In the genomic region with DNA sequence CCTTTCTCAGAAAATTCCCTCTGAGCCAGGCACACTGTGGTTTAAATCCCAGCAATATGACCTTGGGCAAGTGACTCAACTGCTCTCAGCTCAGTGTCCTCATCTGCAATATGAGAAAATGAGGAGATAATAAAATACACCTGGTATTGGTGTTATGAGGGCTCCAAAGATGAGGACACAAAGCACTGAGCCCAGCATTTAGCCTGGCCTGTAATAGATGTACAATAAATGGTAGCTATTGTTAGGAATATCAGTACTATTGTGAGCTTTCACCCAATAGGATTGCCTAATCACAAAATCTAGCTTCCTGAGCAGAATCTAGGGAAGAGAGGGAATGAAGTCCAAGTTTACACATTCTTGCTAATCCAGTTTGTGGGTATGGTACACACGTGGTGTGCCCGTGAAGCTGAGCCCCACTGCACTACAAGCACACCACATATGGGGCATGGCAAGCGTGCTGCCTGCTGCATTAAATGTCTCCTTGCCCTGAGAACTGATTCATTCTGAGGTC, we compare ENCODE assay signal across 1 cellular context.
TF ChIP-seq lines count a peak whose summit lies in the region.

No MANE protein-coding gene starts in this region.

TF ChIP-seq in HepG2, 621 proteins besides CTCF, POLR2A, EP300 and RAD21 (continued from another document and continues in another):
- TF ChIP-seq, protein P1, sequence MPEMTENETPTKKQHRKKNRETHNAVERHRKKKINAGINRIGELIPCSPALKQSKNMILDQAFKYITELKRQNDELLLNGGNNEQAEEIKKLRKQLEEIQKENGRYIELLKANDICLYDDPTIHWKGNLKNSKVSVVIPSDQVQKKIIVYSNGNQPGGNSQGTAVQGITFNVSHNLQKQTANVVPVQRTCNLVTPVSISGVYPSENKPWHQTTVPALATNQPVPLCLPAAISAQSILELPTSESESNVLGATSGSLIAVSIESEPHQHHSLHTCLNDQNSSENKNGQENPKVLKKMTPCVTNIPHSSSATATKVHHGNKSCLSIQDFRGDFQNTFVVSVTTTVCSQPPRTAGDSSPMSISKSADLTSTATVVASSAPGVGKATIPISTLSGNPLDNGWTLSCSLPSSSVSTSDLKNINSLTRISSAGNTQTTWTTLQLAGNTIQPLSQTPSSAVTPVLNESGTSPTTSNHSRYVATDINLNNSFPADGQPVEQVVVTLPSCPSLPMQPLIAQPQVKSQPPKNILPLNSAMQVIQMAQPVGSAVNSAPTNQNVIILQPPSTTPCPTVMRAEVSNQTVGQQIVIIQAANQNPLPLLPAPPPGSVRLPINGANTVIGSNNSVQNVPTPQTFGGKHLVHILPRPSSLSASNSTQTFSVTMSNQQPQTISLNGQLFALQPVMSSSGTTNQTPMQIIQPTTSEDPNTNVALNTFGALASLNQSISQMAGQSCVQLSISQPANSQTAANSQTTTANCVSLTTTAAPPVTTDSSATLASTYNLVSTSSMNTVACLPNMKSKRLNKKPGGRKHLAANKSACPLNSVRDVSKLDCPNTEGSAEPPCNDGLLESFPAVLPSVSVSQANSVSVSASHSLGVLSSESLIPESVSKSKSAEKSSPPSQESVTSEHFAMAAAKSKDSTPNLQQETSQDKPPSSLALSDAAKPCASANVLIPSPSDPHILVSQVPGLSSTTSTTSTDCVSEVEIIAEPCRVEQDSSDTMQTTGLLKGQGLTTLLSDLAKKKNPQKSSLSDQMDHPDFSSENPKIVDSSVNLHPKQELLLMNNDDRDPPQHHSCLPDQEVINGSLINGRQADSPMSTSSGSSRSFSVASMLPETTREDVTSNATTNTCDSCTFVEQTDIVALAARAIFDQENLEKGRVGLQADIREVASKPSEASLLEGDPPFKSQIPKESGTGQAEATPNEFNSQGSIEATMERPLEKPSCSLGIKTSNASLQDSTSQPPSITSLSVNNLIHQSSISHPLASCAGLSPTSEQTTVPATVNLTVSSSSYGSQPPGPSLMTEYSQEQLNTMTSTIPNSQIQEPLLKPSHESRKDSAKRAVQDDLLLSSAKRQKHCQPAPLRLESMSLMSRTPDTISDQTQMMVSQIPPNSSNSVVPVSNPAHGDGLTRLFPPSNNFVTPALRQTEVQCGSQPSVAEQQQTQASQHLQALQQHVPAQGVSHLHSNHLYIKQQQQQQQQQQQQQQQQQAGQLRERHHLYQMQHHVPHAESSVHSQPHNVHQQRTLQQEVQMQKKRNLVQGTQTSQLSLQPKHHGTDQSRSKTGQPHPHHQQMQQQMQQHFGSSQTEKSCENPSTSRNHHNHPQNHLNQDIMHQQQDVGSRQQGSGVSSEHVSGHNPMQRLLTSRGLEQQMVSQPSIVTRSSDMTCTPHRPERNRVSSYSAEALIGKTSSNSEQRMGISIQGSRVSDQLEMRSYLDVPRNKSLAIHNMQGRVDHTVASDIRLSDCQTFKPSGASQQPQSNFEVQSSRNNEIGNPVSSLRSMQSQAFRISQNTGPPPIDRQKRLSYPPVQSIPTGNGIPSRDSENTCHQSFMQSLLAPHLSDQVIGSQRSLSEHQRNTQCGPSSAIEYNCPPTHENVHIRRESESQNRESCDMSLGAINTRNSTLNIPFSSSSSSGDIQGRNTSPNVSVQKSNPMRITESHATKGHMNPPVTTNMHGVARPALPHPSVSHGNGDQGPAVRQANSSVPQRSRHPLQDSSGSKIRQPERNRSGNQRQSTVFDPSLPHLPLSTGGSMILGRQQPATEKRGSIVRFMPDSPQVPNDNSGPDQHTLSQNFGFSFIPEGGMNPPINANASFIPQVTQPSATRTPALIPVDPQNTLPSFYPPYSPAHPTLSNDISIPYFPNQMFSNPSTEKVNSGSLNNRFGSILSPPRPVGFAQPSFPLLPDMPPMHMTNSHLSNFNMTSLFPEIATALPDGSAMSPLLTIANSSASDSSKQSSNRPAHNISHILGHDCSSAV (CRISPR knock-in tag; IDR thresholded peaks at IDR 0.05; ENCODE audit: borderline replicate concordance), result no peak
- no peak for TF ChIP-seq CC2D1A (CRISPR knock-in tag; IDR thresholded peaks at IDR 0.05)
- TF ChIP-seq ZNF607 (CRISPR knock-in tag; IDR thresholded peaks at IDR 0.05; ENCODE audit: borderline replicate concordance), result peak; percentile 73; the same call in 1 of the 2 replicates
- no peak for TF ChIP-seq ZNF17 (CRISPR knock-in tag; IDR thresholded peaks at IDR 0.05)
- peak; percentile 96 for TF ChIP-seq CEBPB (IDR thresholded peaks at IDR 0.05; ENCODE audit: borderline replicate concordance, low read depth, low read length)
- TF ChIP-seq, protein P2, sequence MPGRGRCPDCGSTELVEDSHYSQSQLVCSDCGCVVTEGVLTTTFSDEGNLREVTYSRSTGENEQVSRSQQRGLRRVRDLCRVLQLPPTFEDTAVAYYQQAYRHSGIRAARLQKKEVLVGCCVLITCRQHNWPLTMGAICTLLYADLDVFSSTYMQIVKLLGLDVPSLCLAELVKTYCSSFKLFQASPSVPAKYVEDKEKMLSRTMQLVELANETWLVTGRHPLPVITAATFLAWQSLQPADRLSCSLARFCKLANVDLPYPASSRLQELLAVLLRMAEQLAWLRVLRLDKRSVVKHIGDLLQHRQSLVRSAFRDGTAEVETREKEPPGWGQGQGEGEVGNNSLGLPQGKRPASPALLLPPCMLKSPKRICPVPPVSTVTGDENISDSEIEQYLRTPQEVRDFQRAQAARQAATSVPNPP (CRISPR knock-in tag; IDR thresholded peaks at IDR 0.05), result no peak
- peak; percentile 51 for TF ChIP-seq NFYC (CRISPR knock-in tag; IDR thresholded peaks at IDR 0.05)
- TF ChIP-seq SNAI1 (CRISPR knock-in tag; IDR thresholded peaks at IDR 0.05; ENCODE audit: borderline replicate concordance), result no peak
- peak; percentile 80 for TF ChIP-seq GFI1 (CRISPR knock-in tag; IDR thresholded peaks at IDR 0.05; ENCODE audit: borderline replicate concordance)
- TF ChIP-seq, protein P3, sequence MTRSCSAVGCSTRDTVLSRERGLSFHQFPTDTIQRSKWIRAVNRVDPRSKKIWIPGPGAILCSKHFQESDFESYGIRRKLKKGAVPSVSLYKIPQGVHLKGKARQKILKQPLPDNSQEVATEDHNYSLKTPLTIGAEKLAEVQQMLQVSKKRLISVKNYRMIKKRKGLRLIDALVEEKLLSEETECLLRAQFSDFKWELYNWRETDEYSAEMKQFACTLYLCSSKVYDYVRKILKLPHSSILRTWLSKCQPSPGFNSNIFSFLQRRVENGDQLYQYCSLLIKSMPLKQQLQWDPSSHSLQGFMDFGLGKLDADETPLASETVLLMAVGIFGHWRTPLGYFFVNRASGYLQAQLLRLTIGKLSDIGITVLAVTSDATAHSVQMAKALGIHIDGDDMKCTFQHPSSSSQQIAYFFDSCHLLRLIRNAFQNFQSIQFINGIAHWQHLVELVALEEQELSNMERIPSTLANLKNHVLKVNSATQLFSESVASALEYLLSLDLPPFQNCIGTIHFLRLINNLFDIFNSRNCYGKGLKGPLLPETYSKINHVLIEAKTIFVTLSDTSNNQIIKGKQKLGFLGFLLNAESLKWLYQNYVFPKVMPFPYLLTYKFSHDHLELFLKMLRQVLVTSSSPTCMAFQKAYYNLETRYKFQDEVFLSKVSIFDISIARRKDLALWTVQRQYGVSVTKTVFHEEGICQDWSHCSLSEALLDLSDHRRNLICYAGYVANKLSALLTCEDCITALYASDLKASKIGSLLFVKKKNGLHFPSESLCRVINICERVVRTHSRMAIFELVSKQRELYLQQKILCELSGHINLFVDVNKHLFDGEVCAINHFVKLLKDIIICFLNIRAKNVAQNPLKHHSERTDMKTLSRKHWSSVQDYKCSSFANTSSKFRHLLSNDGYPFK (CRISPR knock-in tag; IDR thresholded peaks at IDR 0.05; ENCODE audit: borderline replicate concordance), result no peak
- no peak for TF ChIP-seq MTA1 (CRISPR knock-in tag; IDR thresholded peaks at IDR 0.05; ENCODE audit: borderline replicate concordance)
- 0 out of 2 replicates have a peak, but pooled peaks have one; percentile 30 for TF ChIP-seq NAIF1 (CRISPR knock-in tag; IDR thresholded peaks at IDR 0.05; ENCODE audit: borderline replicate concordance)
- TF ChIP-seq ZKSCAN8 (CRISPR knock-in tag; IDR thresholded peaks at IDR 0.05; ENCODE audit: borderline replicate concordance), result peak; percentile 86
- TF ChIP-seq FOXJ3 (CRISPR knock-in tag; IDR thresholded peaks at IDR 0.05; ENCODE audit: borderline replicate concordance), result peak; percentile 74; the same call in 1 of the 2 replicates
- TF ChIP-seq ZNF230 (CRISPR knock-in tag; IDR thresholded peaks at IDR 0.05), result no peak
- TF ChIP-seq ZNF619 (CRISPR knock-in tag; IDR thresholded peaks at IDR 0.05), result no peak
- TF ChIP-seq KDM1A (CRISPR knock-in tag; IDR thresholded peaks at IDR 0.05), result no peak
- no peak for TF ChIP-seq SNRNP70 (IDR thresholded peaks at IDR 0.05; ENCODE audit: low read depth, low read length)
- TF ChIP-seq SUZ12 (IDR thresholded peaks at IDR 0.05; ENCODE audit: low read depth, low read length), result no peak
- TF ChIP-seq KLF13 (CRISPR knock-in tag; IDR thresholded peaks at IDR 0.05), result no peak
- TF ChIP-seq ZNF296 (CRISPR knock-in tag; conservative IDR thresholded peaks at IDR 0.05), result no peak
- peak; percentile 96 for TF ChIP-seq IRF2 (CRISPR knock-in tag; IDR thresholded peaks at IDR 0.05)
- TF ChIP-seq PHF8 (CRISPR knock-in tag; IDR thresholded peaks at IDR 0.05), result no peak
- peak; percentile 69; the same call in 1 of the 2 replicates for TF ChIP-seq TRIM24 (CRISPR knock-in tag; IDR thresholded peaks at IDR 0.05)
- peak; percentile 96 for TF ChIP-seq PITX1 (CRISPR knock-in tag; IDR thresholded peaks at IDR 0.05)
- TF ChIP-seq, protein P4, sequence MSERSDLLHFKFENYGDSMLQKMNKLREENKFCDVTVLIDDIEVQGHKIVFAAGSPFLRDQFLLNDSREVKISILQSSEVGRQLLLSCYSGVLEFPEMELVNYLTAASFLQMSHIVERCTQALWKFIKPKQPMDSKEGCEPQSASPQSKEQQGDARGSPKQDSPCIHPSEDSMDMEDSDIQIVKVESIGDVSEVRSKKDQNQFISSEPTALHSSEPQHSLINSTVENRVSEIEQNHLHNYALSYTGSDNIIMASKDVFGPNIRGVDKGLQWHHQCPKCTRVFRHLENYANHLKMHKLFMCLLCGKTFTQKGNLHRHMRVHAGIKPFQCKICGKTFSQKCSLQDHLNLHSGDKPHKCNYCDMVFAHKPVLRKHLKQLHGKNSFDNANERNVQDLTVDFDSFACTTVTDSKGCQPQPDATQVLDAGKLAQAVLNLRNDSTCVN (CRISPR knock-in tag; IDR thresholded peaks at IDR 0.05; ENCODE audit: borderline replicate concordance), result 0 out of 2 replicates have a peak, but pooled peaks have one; percentile 62
- TF ChIP-seq HDAC6 (IDR thresholded peaks at IDR 0.05; ENCODE audit: low read depth, low read length), result no peak
- TF ChIP-seq MBD4 (IDR thresholded peaks at IDR 0.05; ENCODE audit: borderline replicate concordance, low read length), result no peak
- 0 out of 2 replicates have a peak, but pooled peaks have one; percentile 30 for TF ChIP-seq TSC22D2 (CRISPR knock-in tag; IDR thresholded peaks at IDR 0.05; ENCODE audit: borderline replicate concordance)
- no peak for TF ChIP-seq SOX6 (IDR thresholded peaks at IDR 0.05)
- peak; percentile 97 for TF ChIP-seq SOX6 (CRISPR knock-in tag; IDR thresholded peaks at IDR 0.05)
- no peak for TF ChIP-seq LCORL (IDR thresholded peaks at IDR 0.05)
- 0 out of 2 replicates have a peak, but pooled peaks have one; percentile 27 for TF ChIP-seq LCORL (CRISPR knock-in tag; IDR thresholded peaks at IDR 0.05)
- no peak for TF ChIP-seq ZNF792 (CRISPR knock-in tag; IDR thresholded peaks at IDR 0.05)
- TF ChIP-seq ZNF776 (CRISPR knock-in tag; IDR thresholded peaks at IDR 0.05), result no peak
- TF ChIP-seq, protein P5, sequence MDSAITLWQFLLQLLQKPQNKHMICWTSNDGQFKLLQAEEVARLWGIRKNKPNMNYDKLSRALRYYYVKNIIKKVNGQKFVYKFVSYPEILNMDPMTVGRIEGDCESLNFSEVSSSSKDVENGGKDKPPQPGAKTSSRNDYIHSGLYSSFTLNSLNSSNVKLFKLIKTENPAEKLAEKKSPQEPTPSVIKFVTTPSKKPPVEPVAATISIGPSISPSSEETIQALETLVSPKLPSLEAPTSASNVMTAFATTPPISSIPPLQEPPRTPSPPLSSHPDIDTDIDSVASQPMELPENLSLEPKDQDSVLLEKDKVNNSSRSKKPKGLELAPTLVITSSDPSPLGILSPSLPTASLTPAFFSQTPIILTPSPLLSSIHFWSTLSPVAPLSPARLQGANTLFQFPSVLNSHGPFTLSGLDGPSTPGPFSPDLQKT (CRISPR knock-in tag; IDR thresholded peaks at IDR 0.05; ENCODE audit: borderline replicate concordance), result no peak
- TF ChIP-seq ZNF737 (CRISPR knock-in tag; IDR thresholded peaks at IDR 0.05; ENCODE audit: borderline replicate concordance), result no peak
- TF ChIP-seq ZNF253 (CRISPR knock-in tag; IDR thresholded peaks at IDR 0.05; ENCODE audit: borderline replicate concordance), result no peak
- TF ChIP-seq ZFP36L2 (CRISPR knock-in tag; IDR thresholded peaks at IDR 0.05), result no peak
- no peak for TF ChIP-seq ZNF24 (IDR thresholded peaks at IDR 0.05)
- no peak for TF ChIP-seq ZNF567 (CRISPR knock-in tag; IDR thresholded peaks at IDR 0.05; ENCODE audit: borderline replicate concordance)
- TF ChIP-seq ZNF333 (CRISPR knock-in tag; IDR thresholded peaks at IDR 0.05; ENCODE audit: borderline replicate concordance), result no peak
- TF ChIP-seq, protein P6, sequence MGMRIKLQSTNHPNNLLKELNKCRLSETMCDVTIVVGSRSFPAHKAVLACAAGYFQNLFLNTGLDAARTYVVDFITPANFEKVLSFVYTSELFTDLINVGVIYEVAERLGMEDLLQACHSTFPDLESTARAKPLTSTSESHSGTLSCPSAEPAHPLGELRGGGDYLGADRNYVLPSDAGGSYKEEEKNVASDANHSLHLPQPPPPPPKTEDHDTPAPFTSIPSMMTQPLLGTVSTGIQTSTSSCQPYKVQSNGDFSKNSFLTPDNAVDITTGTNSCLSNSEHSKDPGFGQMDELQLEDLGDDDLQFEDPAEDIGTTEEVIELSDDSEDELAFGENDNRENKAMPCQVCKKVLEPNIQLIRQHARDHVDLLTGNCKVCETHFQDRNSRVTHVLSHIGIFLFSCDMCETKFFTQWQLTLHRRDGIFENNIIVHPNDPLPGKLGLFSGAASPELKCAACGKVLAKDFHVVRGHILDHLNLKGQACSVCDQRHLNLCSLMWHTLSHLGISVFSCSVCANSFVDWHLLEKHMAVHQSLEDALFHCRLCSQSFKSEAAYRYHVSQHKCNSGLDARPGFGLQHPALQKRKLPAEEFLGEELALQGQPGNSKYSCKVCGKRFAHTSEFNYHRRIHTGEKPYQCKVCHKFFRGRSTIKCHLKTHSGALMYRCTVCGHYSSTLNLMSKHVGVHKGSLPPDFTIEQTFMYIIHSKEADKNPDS (CRISPR knock-in tag; IDR thresholded peaks at IDR 0.05), result no peak
- TF ChIP-seq ZNF44 (CRISPR knock-in tag; IDR thresholded peaks at IDR 0.05), result no peak
- TF ChIP-seq GTF2F1 (IDR thresholded peaks at IDR 0.05; ENCODE audit: low read length), result no peak
- no peak for TF ChIP-seq ZNF564 (CRISPR knock-in tag; IDR thresholded peaks at IDR 0.05)
- TF ChIP-seq ZNF709 (CRISPR knock-in tag; IDR thresholded peaks at IDR 0.05), result 0 out of 2 replicates have a peak, but pooled peaks have one; percentile 65
- peak; percentile 87 for TF ChIP-seq MYC (CRISPR knock-in tag; IDR thresholded peaks at IDR 0.05; ENCODE audit: borderline replicate concordance)
- TF ChIP-seq HOXA3 (CRISPR knock-in tag; IDR thresholded peaks at IDR 0.05), result peak; percentile 79
- TF ChIP-seq, protein P7, sequence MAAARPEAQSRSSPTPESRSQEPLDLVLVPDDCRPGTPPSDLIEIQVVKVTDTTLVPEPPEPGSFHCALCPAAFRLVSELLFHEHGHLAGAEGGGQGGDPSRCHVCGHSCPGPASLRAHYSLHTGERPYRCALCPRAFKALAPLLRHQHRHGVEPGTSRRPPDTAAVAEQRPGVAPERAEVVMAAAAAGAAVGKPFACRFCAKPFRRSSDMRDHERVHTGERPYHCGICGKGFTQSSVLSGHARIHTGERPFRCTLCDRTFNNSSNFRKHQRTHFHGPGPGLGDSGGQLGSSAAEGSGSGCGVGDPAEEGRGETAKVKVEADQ (CRISPR knock-in tag; IDR thresholded peaks at IDR 0.05; ENCODE audit: borderline replicate concordance), result no peak
- TF ChIP-seq HNRNPL (IDR thresholded peaks at IDR 0.05; ENCODE audit: low read depth, low read length), result no peak
